17 cellular contexts compared by ENCODE assay signal in the genomic region with DNA sequence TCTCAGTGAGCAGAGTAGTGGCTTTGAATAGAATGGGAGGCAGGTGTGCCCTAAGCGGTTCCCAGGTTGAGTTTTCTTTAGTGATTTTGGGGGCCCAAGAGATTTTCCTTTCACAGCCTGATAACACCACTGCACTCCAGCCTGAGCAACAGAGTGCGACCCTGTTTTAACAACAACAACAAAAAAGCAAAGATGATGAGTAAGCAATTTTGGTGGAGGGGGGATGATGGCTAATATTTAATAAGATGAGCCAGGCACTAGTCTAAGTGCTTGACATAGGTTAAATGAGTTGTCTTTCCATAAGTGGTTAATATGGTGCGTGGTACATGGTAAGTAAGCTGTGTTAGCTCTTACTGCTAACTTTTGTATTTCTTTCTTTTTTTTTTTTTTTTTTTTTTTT. TPM values are rescaled to one million over a fixed set of nuclear protein-coding genes. Genes with fewer than 3 reads are reported as not detected.
DNase-seq lines count a peak whose midpoint lies in the region; ATAC-seq and TF ChIP-seq lines count a peak whose summit lies in the region.
"Had no signal": no experiment of that assay in that cellular context is flagged by ENCODE, and none has a peak within 500 bp of the region (broad histone marks: within the 10 kb centered on the region; RNA-seq: fewer than 3 reads in every experiment).

No MANE protein-coding gene starts in this region.

- no peaks in the 10 kb centered on the region for H3K27me3 Mint-ChIP-seq in T-cell
- no peaks in the 10 kb centered on the region for H3K27me3 Mint-ChIP-seq in type B pancreatic cell
- H3K27me3 Mint-ChIP-seq: activated B cell treated with CpG ODN at 0.5 μM for 24 hours had no signal

- H3K4me1 ChIP-seq in right cardiac atrium (ENCODE audit: control insufficient read depth, insufficient read depth, low read length) (peaks cover 2% of the 10 kb centered on the region), heart right ventricle (peaks cover 0 to 55% (median 18%) of the 10 kb centered on the region in 9 donors), iPS-20b (ENCODE audit: insufficient read depth, low read length) (peaks cover 4% of the 10 kb centered on the region; the same call in 1 of the 2 replicates), A673 (ENCODE audit: insufficient read depth, low read length, poor library complexity, severe bottlenecking) (peaks cover 10% of the 10 kb centered on the region)

- H3K4me3 ChIP-seq in right cardiac atrium (ENCODE audit: low read length) (no peak overlapping the region), heart right ventricle (no peak overlapping the region), iPS-20b (ENCODE audit: low read length) (peak overlapping the region; percentile 90; the same call in 1 of the 2 replicates), A673 (ENCODE audit: low read depth, low read length, poor library complexity, severe bottlenecking) (no peak overlapping the region)

- CTCF ChIA-PET in T-cell (lab: Charles Lee), result interaction anchor here (0.6 to 0.8 kb wide), 2 partner anchors 15 kb away, joined by 3 read pairs; no protein-coding TSS in a partner anchor
- CTCF ChIA-PET in A673 (lab: Charles Lee), result interaction anchor here (0.9 kb wide), 1 partner anchor 455 kb away, joined by 3 read pairs; no protein-coding TSS in a partner anchor

- H3K9ac ChIP-seq in iPS-20b (ENCODE audit: low read depth, low read length), result no peak overlapping the region

- TF ChIP-seq CTCF in heart right ventricle (IDR thresholded peaks at IDR 0.05), result no peak
- TF ChIP-seq CTCF in type B pancreatic cell (conservative IDR thresholded peaks at IDR 0.05), result no peak
- TF ChIP-seq CTCF in A673 (conservative IDR thresholded peaks at IDR 0.05; ENCODE audit: low read depth, low read length), result no peak

- H3K36me3 Mint-ChIP-seq in T-cell (peaks cover 5% of the 10 kb centered on the region), type B pancreatic cell (peaks cover 8% of the 10 kb centered on the region)

- H3K27ac Mint-ChIP-seq in T-cell (peak overlapping the region; percentile 61 to 94), type B pancreatic cell (peak overlapping the region; percentile 54)
- H3K27ac Mint-ChIP-seq: activated B cell treated with CpG ODN at 0.5 μM for 24 hours had no signal

- intact Hi-C loops in right cardiac atrium (cut with DNase I), result no loop called here
- intact Hi-C loops in heart right ventricle (cut with DNase I), result no loop called here
- intact Hi-C loops in A673 (cut with micrococcal nuclease; ENCODE audit: unreplicated experiment), result no loop called here

- ATAC-seq in right cardiac atrium (no peak), heart right ventricle (no peak), T-cell (replicated peaks in 1 of 4) (no peak), HG03039 (IDR thresholded peaks at IDR 0.05; ENCODE audit: unreplicated experiment) (no peak)
- ATAC-seq: activated T-cell treated with anti-CD3 and anti-CD28 coated beads, Interleukin-2, amount 50 U/mL, for 72 hours; lower lobe of right lung; pancreas had no signal

- H3K4me1 Mint-ChIP-seq in T-cell, result peaks cover 24 to 33% (median 26%) of the 10 kb centered on the region in 3 donors
- H3K4me1 Mint-ChIP-seq in type B pancreatic cell (ENCODE audit: unreplicated experiment), result peaks cover 23% of the 10 kb centered on the region

- H3K27ac ChIP-seq in right cardiac atrium (ENCODE audit: low read length) (peak overlapping the region; percentile 7), heart right ventricle (no peak overlapping the region), iPS-20b (ENCODE audit: low read length) (no peak overlapping the region), A673 (ENCODE audit: low read depth, low read length, poor library complexity, severe bottlenecking) (no peak overlapping the region)
- H3K27ac ChIP-seq: pancreas, suprapubic skin had no signal

- peak overlapping the region; percentile 47 to 99 (median 51) for H3K4me3 Mint-ChIP-seq in T-cell
- peak overlapping the region; percentile 97 for H3K4me3 Mint-ChIP-seq in type B pancreatic cell
- H3K4me3 Mint-ChIP-seq: activated B cell treated with CpG ODN at 0.5 μM for 24 hours had no signal

- H3K36me3 ChIP-seq in heart right ventricle (peaks cover 0 to 19% (median 8%) of the 10 kb centered on the region in 9 donors), iPS-20b (ENCODE audit: insufficient read depth, low read depth, low read length) (peaks cover 11% of the 10 kb centered on the region), A673 (ENCODE audit: insufficient read depth, low read length, poor library complexity, severe bottlenecking) (peaks cover 6% of the 10 kb centered on the region)

- H3K27me3 ChIP-seq in right cardiac atrium (ENCODE audit: control insufficient read depth, insufficient read depth) (no peaks in the 10 kb centered on the region), heart right ventricle (no peaks in the 10 kb centered on the region), iPS-20b (ENCODE audit: insufficient read depth, low read length) (peaks cover 13% of the 10 kb centered on the region; the same call in 1 of the 2 replicates), A673 (replicated peaks; ENCODE audit: insufficient read depth, low read depth, low read length, poor library complexity) (no peaks in the 10 kb centered on the region)
- H3K27me3 ChIP-seq: pancreas, suprapubic skin had no signal

- DNase-seq in right cardiac atrium, result no peak
- DNase-seq in heart right ventricle, result no peak
- DNase-seq in T-cell, result no peak
- no peak for DNase-seq in type B pancreatic cell (ENCODE audit: extremely low spot score, unreplicated experiment)
- DNase-seq in A673 (ENCODE audit: low spot score), result no peak
- no peak for DNase-seq in GM19240 (ENCODE audit: insufficient read length, low spot score)
- DNase-seq: activated B cell treated with CpG ODN at 0.5 μM for 24 hours; activated T-cell treated with anti-CD3 and anti-CD28 coated beads, Interleukin-2, amount 50 U/mL, for 72 hours; lower lobe of right lung; NCI-H1048; NCI-H2227 treated with DMSO at 0.1 percent for 48 hours; pancreas; stimulated activated CD4-positive, alpha-beta T cell treated with anti-CD3 and anti-CD28 coated beads, Interleukin-12 subunit alpha, Interleukin-12 subunit beta, amount 100 ng/mL, for 4 hours had no signal

- POLR2A ChIA-PET in T-cell (lab: Charles Lee), result no interaction called here
- POLR2A ChIA-PET in A673 (lab: Charles Lee; ENCODE audit: low non-redundant PET), result no interaction called here

- H3K9me3 ChIP-seq in right cardiac atrium (ENCODE audit: control insufficient read depth, low read length), result no peaks in the 10 kb centered on the region
- no peaks in the 10 kb centered on the region for H3K9me3 ChIP-seq in heart right ventricle
- H3K9me3 ChIP-seq in iPS-20b (ENCODE audit: insufficient read depth, low read depth, low read length), result no peaks in the 10 kb centered on the region
- H3K9me3 ChIP-seq in A673 (ENCODE audit: low read depth, low read length, poor library complexity, severe bottlenecking), result no peaks in the 10 kb centered on the region
- H3K9me3 ChIP-seq: lower lobe of right lung, pancreas, suprapubic skin had no signal

- BruUV-seq in A673 (replicated peaks; lab: Mats Ljungman, UMichigan), result no TSS peak

- 98% methylated on average over 3 of the region's 3 CpGs for WGBS in right cardiac atrium
- whole genome bisulfite sequencing in heart right ventricle, 2 donors, result 98 to 99% methylated on average over 3 of the region's 3 CpGs

- H3K9me3 Mint-ChIP-seq in T-cell (no peaks in the 10 kb centered on the region), type B pancreatic cell (no peaks in the 10 kb centered on the region)
- H3K9me3 Mint-ChIP-seq: activated B cell treated with CpG ODN at 0.5 μM for 24 hours; activated T-cell treated with anti-CD3 and anti-CD28 coated beads, Interleukin-2, amount 50 U/mL, for 72 hours had no signal

RNA-seq across cellular contexts. Expression of a gene that starts 2.0 kb away (rescaled TPM):
- 10 to 100 TPM; 14.1 to 19.4 (median 18.7) TPM for total RNA-seq in right cardiac atrium
- polyA plus RNA-seq in right cardiac atrium, result 15.6 TPM
- total RNA-seq in heart right ventricle, result 10 to 100 TPM; 11.1 to 27.4 (median 15.7) TPM
- polyA plus RNA-seq in heart right ventricle, result 10 to 100 TPM; 13.8 to 24.0 TPM
- 10 to 100 TPM; 20.1 to 30.4 (median 23.9) TPM for total RNA-seq in T-cell
- 57.3 and 63.9 TPM in 2 replicates for total RNA-seq in type B pancreatic cell (ENCODE audit: low replicate concordance)
- 59.3 and 74.1 TPM in 2 replicates for total RNA-seq in A673 (2021)

RNA-seq across cellular contexts. Expression of a gene that starts 25.9 kb away (rescaled TPM):
- total RNA-seq in right cardiac atrium (1 to 10 TPM in 1 of 4 donors, under 1 TPM in 2, not detected in 1; 0.17 to 3.4 (median 0.29) TPM), heart right ventricle (100 to 1,000 TPM in 1 of 10 donors, 10 to 100 TPM in 1, 1 to 10 TPM in 3, under 1 TPM in 3, not detected in 2; 0.09 to 255 (median 1.4) TPM), T-cell (1 to 10 TPM in 4 of 5 donors, under 1 TPM in 1; 0.90 to 3.7 (median 1.5) TPM), type B pancreatic cell (ENCODE audit: low replicate concordance) (237 and 498 TPM in 2 replicates), A673 (2021) (0.50 and 0.56 TPM in 2 replicates)
- polyA plus RNA-seq in right cardiac atrium (0.11 TPM), heart right ventricle (1 to 10 TPM in 1 of 2 donors, under 1 TPM in 1; 0.51 to 2.7 TPM)

RNA-seq across cellular contexts. Expression of a gene that starts 29.1 kb away (rescaled TPM):
- total RNA-seq in right cardiac atrium (10 to 100 TPM; 67.8 to 96.9 (median 78.5) TPM), heart right ventricle (100 to 1,000 TPM in 2 of 10 donors, 10 to 100 TPM in 8; 71.1 to 113 (median 88.9) TPM), T-cell (10 to 100 TPM; 28.7 to 37.6 (median 29.9) TPM), type B pancreatic cell (ENCODE audit: low replicate concordance) (50.2 and 53.0 TPM in 2 replicates), A673 (2021) (111 and 112 TPM in 2 replicates)
- polyA plus RNA-seq in right cardiac atrium (73.4 TPM), heart right ventricle (100 to 1,000 TPM in 1 of 2 donors, 10 to 100 TPM in 1; 49.7 to 105 TPM)

RNA-seq across cellular contexts. Expression of a gene that starts 38.1 kb away (rescaled TPM):
- total RNA-seq in right cardiac atrium, result 10 to 100 TPM; 22.0 to 40.6 (median 33.0) TPM
- polyA plus RNA-seq in right cardiac atrium, result 33.7 TPM
- 10 to 100 TPM in 4 of 10 donors, 1 to 10 TPM in 6; 3.6 to 15.2 (median 9.6) TPM for total RNA-seq in heart right ventricle
- polyA plus RNA-seq in heart right ventricle, result 10 to 100 TPM in 1 of 2 donors, 1 to 10 TPM in 1; 9.9 to 22.7 TPM
- under 1 TPM in 3 of 5 donors, not detected in 2; 0.10 to 0.29 (median 0.16) TPM for total RNA-seq in T-cell
- total RNA-seq in type B pancreatic cell (ENCODE audit: low replicate concordance), result 0.52 and 3.7 TPM in 2 replicates
- 0.20 TPM in 1 of 2 replicates, not detected in the other for total RNA-seq in A673 (2021)
- total RNA-seq: activated B cell treated with CpG ODN at 0.5 μM for 24 hours; activated T-cell treated with anti-CD3 and anti-CD28 coated beads, Interleukin-2, amount 50 U/mL, for 72 hours; dermis microvascular lymphatic vessel endothelial cell had no signal
